Comparison of ENCODE assay signal across 8 cellular contexts in genomic region chr15:90529369-90530249, GRCh38. TPM values are rescaled to one million over a fixed set of nuclear protein-coding genes. Genes with fewer than 3 reads are reported as not detected.
DNase-seq lines count a peak whose midpoint lies in the region; ATAC-seq and TF ChIP-seq lines count a peak whose summit lies in the region.

Gene CRTC3 (plus strand): TSS chr15:90529923. CDS start chr15:90530072, 149 bp downstream.

- peaks cover 22% of the 10 kb centered on the region for H3K4me1 ChIP-seq in lower lobe of right lung

- peak within 1 kb of the TSS; percentile 89 for H3K27ac ChIP-seq in lower lobe of right lung

- intact Hi-C loops in lower lobe of right lung (cut with DNase I): no loop called here

- TF ChIP-seq CTCF in lower lobe of right lung (IDR thresholded peaks at IDR 0.05): no peak

- H3K4me3 ChIP-seq in lower lobe of right lung: peak within 1 kb of the TSS; percentile 89

- DNase-seq in NCI-H2196 (lab: John Stamatoyannopoulos, UW; ENCODE audit: unreplicated experiment) (peak; percentile 29), NCI-H2196 treated with DMSO at 0.1 percent for 48 hours (lab: John Stamatoyannopoulos, UW; ENCODE audit: unreplicated experiment) (no peak), NCI-H146 treated with DMSO at 0.1 percent for 48 hours (lab: John Stamatoyannopoulos, UW; ENCODE audit: unreplicated experiment) (peak; percentile 7), ecto neural progenitor cell (ENCODE audit: low spot score) (peak; percentile 74), lower lobe of right lung (peak; percentile 73)
- DNase-seq in activated CD4-positive, alpha-beta T cell treated with anti-CD3 and anti-CD28 coated beads, Interleukin-2, amount 50 U/mL, for 4 hours: peak; percentile 40 to 42
- DNase-seq in stimulated activated CD8-positive, alpha-beta memory T cell treated with anti-CD3 and anti-CD28 coated beads, Interleukin-12 subunit alpha, Interleukin-12 subunit beta, amount 100 ng/mL, for 1 hour (ENCODE audit: low read depth): peak; percentile 27

- H3K36me3 ChIP-seq in lower lobe of right lung: no peaks in the 10 kb centered on the region

- no peaks in the 10 kb centered on the region for H3K27me3 ChIP-seq in lower lobe of right lung (ENCODE audit: low read depth)

- H3K9me3 ChIP-seq in lower lobe of right lung: no peaks in the 10 kb centered on the region

- peak; percentile 78 for ATAC-seq in HG02678 (IDR thresholded peaks at IDR 0.05; ENCODE audit: unreplicated experiment)
- ATAC-seq in lower lobe of right lung: peak; percentile 94

RNA-seq across cellular contexts. Expression of gene CRTC3, which starts in this region (rescaled TPM):
- total RNA-seq in lower lobe of right lung: 40.6 TPM
